In the genomic region with DNA sequence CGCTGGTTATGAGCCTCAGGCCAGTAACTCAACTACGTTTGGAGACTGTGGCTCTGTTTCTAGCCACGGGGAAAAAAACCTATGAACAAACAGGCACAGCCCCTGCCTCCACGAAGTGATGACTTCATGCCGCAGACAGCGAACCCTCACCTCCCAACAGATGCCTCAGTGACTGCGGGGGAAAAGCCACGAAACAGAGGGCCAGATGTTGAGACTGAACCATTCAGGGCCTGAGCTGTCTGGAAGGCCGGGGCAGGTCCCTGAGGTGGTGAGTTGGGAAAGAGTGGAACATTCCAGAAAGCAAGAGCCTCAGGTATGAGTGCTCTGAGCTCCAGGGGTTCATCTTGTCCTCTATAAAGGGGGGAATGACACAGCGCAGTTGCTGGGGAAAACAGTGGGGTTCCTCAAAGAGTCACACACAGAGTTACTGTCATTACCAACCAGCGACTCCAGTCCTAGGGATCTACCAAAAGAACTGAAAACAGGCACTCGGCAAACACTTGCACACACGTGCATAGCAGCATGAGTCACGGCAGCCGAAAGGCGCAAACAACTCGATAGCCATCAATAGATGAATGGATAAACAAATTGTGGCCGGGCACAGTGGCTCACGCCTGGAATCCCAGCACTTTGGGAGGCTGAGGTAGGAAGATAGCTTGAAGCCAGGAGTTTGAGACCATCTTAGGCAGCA, we compare ENCODE assay signal across 21 cellular contexts. TPM values are rescaled to one million over a fixed set of nuclear protein-coding genes. Genes with fewer than 3 reads are reported as not detected.
DNase-seq lines count a peak whose midpoint lies in the region; ATAC-seq and TF ChIP-seq lines count a peak whose summit lies in the region.
"Had no signal": no experiment of that assay in that cellular context is flagged by ENCODE, and none has a peak within 500 bp of the region (broad histone marks: within the 10 kb centered on the region; RNA-seq: fewer than 3 reads in every experiment).

No MANE protein-coding gene starts in this region.

- DNase-seq in NCI-H82 (lab: John Stamatoyannopoulos, UW) (peak; percentile 38), NCI-H82 treated with DMSO at 0.1 percent for 48 hours (lab: John Stamatoyannopoulos, UW; ENCODE audit: unreplicated experiment) (no peak), NCI-H69 (lab: John Stamatoyannopoulos, UW) (peak; percentile 19), epidermal melanocyte (ENCODE audit: insufficient read length, low spot score) (peak; percentile 53), smooth muscle cell (lab: John Stamatoyannopoulos, UW; ENCODE audit: unreplicated experiment) (no peak), RPMI8226 (no peak)
- no peak for DNase-seq in activated CD8-positive, alpha-beta T cell treated with anti-CD3 and anti-CD28 coated beads for 36 hours
- DNase-seq in activated naive CD4-positive, alpha-beta T cell treated with anti-CD3 and anti-CD28 coated beads, Interleukin-2, amount 50 U/mL, for 16 hours: no peak
- DNase-seq: hypothalamus, KG1, left cardiac atrium, NCI-H1092 treated with DMSO at 0.1 percent for 48 hours, NCI-H226, substantia nigra had no signal

- H3K36me3 ChIP-seq in smooth muscle cell (ENCODE audit: low read depth): no peaks in the 10 kb centered on the region
- H3K36me3 ChIP-seq: HAP-1 had no signal

- H3K4me2 ChIP-seq in smooth muscle cell: peak overlapping the region; percentile 13
- H3K4me2 ChIP-seq: A549 had no signal

- H3K4me1 ChIP-seq in smooth muscle cell (ENCODE audit: low read depth): no peaks in the 10 kb centered on the region
- H3K4me1 ChIP-seq: A549, ascending aorta, HAP-1, parathyroid adenoma had no signal

- H3K27me3 ChIP-seq in smooth muscle cell (ENCODE audit: low read depth): no peaks in the 10 kb centered on the region
- H3K27me3 ChIP-seq: ascending aorta, esophagus muscularis mucosa had no signal

- peak overlapping the region; percentile 18 for H2AFZ ChIP-seq in smooth muscle cell (ENCODE audit: low read depth)
- H2AFZ ChIP-seq: parathyroid adenoma had no signal

- no peaks in the 10 kb centered on the region for H4K20me1 ChIP-seq in smooth muscle cell (ENCODE audit: low read depth)

- H3K4me3 ChIP-seq in smooth muscle cell: no peak overlapping the region
- H3K4me3 ChIP-seq: A549, ascending aorta, esophagus muscularis mucosa, HAP-1, SK-N-MC had no signal

- H3F3A ChIP-seq in smooth muscle cell (ENCODE audit: low read depth): no peaks in the 10 kb centered on the region

- TF ChIP-seq CTCF in smooth muscle cell (IDR thresholded peaks at IDR 0.05; ENCODE audit: borderline replicate concordance, insufficient read depth, poor library complexity, severe bottlenecking): no peak
- TF ChIP-seq CTCF in activated CD8-positive, alpha-beta T cell treated with anti-CD3 and anti-CD28 coated beads for 36 hours (IDR thresholded peaks at IDR 0.05): no peak

- no peaks in the 10 kb centered on the region for H3K4me1 Mint-ChIP-seq in activated CD8-positive, alpha-beta T cell treated with anti-CD3 and anti-CD28 coated beads for 36 hours (ENCODE audit: low read depth)

- intact Hi-C loops in activated CD8-positive, alpha-beta T cell treated with anti-CD3 and anti-CD28 coated beads for 36 hours (cut with micrococcal nuclease): no loop called here

- no peaks in the 10 kb centered on the region for H3K27me3 Mint-ChIP-seq in activated CD8-positive, alpha-beta T cell treated with anti-CD3 and anti-CD28 coated beads for 36 hours

- H3K9me3 Mint-ChIP-seq in activated CD8-positive, alpha-beta T cell treated with anti-CD3 and anti-CD28 coated beads for 36 hours: no peaks in the 10 kb centered on the region
- H3K9me3 Mint-ChIP-seq: dendritic cell treated with granulocyte-macrophage colony-stimulating factor and Interleukin-4, amounts not matched to agents 40 ng/mL and 50 ng/mL, for 4 days had no signal

- 35% methylated on average over 19 of the region's 19 CpGs for WGBS in smooth muscle cell (ENCODE audit: low lambda C conversion rate)

- H3K36me3 Mint-ChIP-seq in activated CD8-positive, alpha-beta T cell treated with anti-CD3 and anti-CD28 coated beads for 36 hours (ENCODE audit: low read depth): no peaks in the 10 kb centered on the region

- POLR2A ChIA-PET in activated CD8-positive, alpha-beta T cell treated with anti-CD3 and anti-CD28 coated beads for 36 hours (lab: Charles Lee): interaction anchor here (0.7 to 0.9 kb wide), 2 partner anchors 98 to 110 kb away, joined by 3 read pairs; no protein-coding TSS in a partner anchor

- ATAC-seq in activated CD8-positive, alpha-beta T cell treated with anti-CD3 and anti-CD28 coated beads for 36 hours: no peak
- ATAC-seq: left cardiac atrium had no signal

- peak overlapping the region; percentile 29 for H3K27ac ChIP-seq in smooth muscle cell (ENCODE audit: low read depth)
- H3K27ac ChIP-seq: A549, ascending aorta, esophagus muscularis mucosa, parathyroid adenoma, SK-N-MC had no signal

- no peaks in the 10 kb centered on the region for H3K79me2 ChIP-seq in smooth muscle cell (ENCODE audit: low read depth)
- H3K79me2 ChIP-seq: parathyroid adenoma had no signal

- CTCF ChIA-PET in activated CD8-positive, alpha-beta T cell treated with anti-CD3 and anti-CD28 coated beads for 36 hours (lab: Charles Lee): no interaction called here

- no peak overlapping the region for H3K4me3 Mint-ChIP-seq in activated CD8-positive, alpha-beta T cell treated with anti-CD3 and anti-CD28 coated beads for 36 hours
- H3K4me3 Mint-ChIP-seq: dendritic cell treated with granulocyte-macrophage colony-stimulating factor and Interleukin-4, amounts not matched to agents 40 ng/mL and 50 ng/mL, for 4 days had no signal

- H3K9ac ChIP-seq in smooth muscle cell (ENCODE audit: low read depth): no peak overlapping the region
- H3K9ac ChIP-seq: parathyroid adenoma had no signal

- no peaks in the 10 kb centered on the region for H3K9me3 ChIP-seq in smooth muscle cell (replicated peaks; ENCODE audit: low read depth)
- H3K9me3 ChIP-seq: A549, ascending aorta, esophagus muscularis mucosa, HAP-1 had no signal

- no peak overlapping the region for H3K27ac Mint-ChIP-seq in activated CD8-positive, alpha-beta T cell treated with anti-CD3 and anti-CD28 coated beads for 36 hours
- H3K27ac Mint-ChIP-seq: dendritic cell treated with granulocyte-macrophage colony-stimulating factor and Interleukin-4, amounts not matched to agents 40 ng/mL and 50 ng/mL, for 4 days had no signal

RNA-seq across cellular contexts. Expression of gene PLPP7, which starts 15.3 kb away (rescaled TPM):
- total RNA-seq in smooth muscle cell: 0.94 and 4.2 TPM in 2 replicates
- 0.70 and 3.3 TPM in 2 replicates for polyA plus RNA-seq in smooth muscle cell
- total RNA-seq in activated CD8-positive, alpha-beta T cell treated with anti-CD3 and anti-CD28 coated beads for 36 hours: under 1 TPM in 1 of 2 experiments, not detected in 1; 0.11 TPM

RNA-seq across cellular contexts. Expression of gene FAM78A, which starts 28.5 kb away (rescaled TPM):
- total RNA-seq in smooth muscle cell: 3.6 and 5.5 TPM in 2 replicates
- 3.3 and 4.2 TPM in 2 replicates for polyA plus RNA-seq in smooth muscle cell
- total RNA-seq in activated CD8-positive, alpha-beta T cell treated with anti-CD3 and anti-CD28 coated beads for 36 hours: 10 to 100 TPM; 36.2 to 39.8 TPM

Comparison
In these comparisons a context has a peak if more than half of its experiments do, and no peak if none do; other contexts are left out.
1. DNase-seq: peak in NCI-H82 (single experiment), NCI-H69 (single experiment) and epidermal melanocyte (single experiment); none in NCI-H82 treated with DMSO at 0.1 percent for 48 hours (single experiment), smooth muscle cell (single experiment), activated CD8-positive, alpha-beta T cell treated with anti-CD3 and anti-CD28 coated beads for 36 hours (single experiment), activated naive CD4-positive, alpha-beta T cell treated with anti-CD3 and anti-CD28 coated beads, Interleukin-2, amount 50 U/mL, for 16 hours (single experiment) and RPMI8226 (single experiment).